Comparison of ENCODE assay signal across 8 cellular contexts in the genomic region with DNA sequence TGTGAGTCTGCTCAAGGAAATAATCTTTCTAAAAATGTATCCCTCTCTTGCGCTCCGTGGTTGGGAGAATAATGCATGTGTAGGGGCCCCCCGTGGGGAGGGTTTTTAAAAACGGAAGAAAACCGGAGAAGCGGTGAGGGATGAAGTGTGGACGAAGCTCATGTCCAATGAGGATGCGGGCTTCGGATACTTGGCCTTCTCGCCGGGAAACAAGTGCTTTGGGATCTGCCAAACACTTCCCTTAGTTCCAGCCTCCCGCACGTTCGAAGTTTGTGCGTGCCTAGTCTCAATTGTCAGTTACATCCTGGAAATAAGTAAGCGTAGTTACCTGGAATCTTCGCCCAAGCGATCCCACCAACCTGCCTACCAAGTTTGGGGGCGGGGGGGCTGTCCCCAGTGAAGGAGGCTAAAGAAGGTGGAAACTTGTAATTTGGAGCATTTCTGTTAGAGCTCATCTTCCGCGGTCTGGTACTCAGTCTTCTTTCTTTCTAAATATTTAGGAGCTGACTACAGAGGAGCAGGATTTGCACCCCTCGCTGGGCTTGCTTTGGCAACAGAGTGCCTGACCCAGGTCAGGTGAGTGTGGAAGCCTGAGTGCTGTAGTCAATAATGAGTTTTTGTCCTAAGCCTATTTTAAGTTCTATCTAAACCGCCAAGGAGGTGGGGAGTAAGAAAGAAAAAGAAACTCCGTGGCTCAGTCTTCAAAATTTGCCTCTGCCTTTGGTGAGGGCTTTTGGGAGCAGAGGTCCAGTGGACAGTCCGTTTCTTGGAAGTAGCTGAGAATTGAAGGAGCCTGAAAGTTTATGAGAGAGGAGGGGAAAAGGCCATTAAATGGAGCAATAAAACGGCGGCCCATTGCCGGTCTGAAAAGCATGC. TPM values are rescaled to one million over a fixed set of nuclear protein-coding genes. Genes with fewer than 3 reads are reported as not detected.
DNase-seq lines count a peak whose midpoint lies in the region; ATAC-seq and TF ChIP-seq lines count a peak whose summit lies in the region.

No MANE protein-coding gene starts in this region.

- TF ChIP-seq CTCF in esophagus muscularis mucosa (IDR thresholded peaks at IDR 0.05) = no peak

- peaks cover 23 to 62% (median 53%) of the 10 kb centered on the region in 4 donors for H3K4me1 ChIP-seq in esophagus muscularis mucosa

- H3K9me3 ChIP-seq in esophagus muscularis mucosa = no peaks in the 10 kb centered on the region

- intact Hi-C loops in activated CD4-positive, alpha-beta T cell treated with anti-CD3 and anti-CD28 coated beads, Interleukin-2, amount 10 ng/mL, durations not matched to agents 24 days and 14 days (cut with micrococcal nuclease) = loop anchor here (1.0 to 10.0 kb wide), 20 partner anchors 10 to 1367 kb away; partner anchors contain the start of genes ARL8B, BHLHE40, CRBN and SETMAR
- intact Hi-C loops in esophagus muscularis mucosa (cut with DNase I) = loop anchor here (2.0 to 10.0 kb wide), 4 partner anchors 38 to 139 kb away; no protein-coding TSS in a partner anchor

- peak overlapping the region; percentile 92 for H3K4me3 Mint-ChIP-seq in activated CD4-positive, alpha-beta T cell treated with anti-CD3 and anti-CD28 coated beads, Interleukin-2, amount 10 ng/mL, durations not matched to agents 24 days and 14 days
- H3K4me3 Mint-ChIP-seq in natural killer cell treated with Interleukin-12 subunit alpha and Interleukin-12 subunit beta and Interleukin-15 and Interleukin-18, amount 100 ng/mL, for 72 hours = peak overlapping the region; percentile 93

- H3K36me3 Mint-ChIP-seq in activated CD4-positive, alpha-beta T cell treated with anti-CD3 and anti-CD28 coated beads, Interleukin-2, amount 10 ng/mL, durations not matched to agents 24 days and 14 days (ENCODE audit: low read depth) = peaks cover 26% of the 10 kb centered on the region
- H3K36me3 Mint-ChIP-seq in natural killer cell treated with Interleukin-12 subunit alpha and Interleukin-12 subunit beta and Interleukin-15 and Interleukin-18, amount 100 ng/mL, for 72 hours = peaks cover 23% of the 10 kb centered on the region

- ATAC-seq in natural killer cell treated with Interleukin-12 subunit alpha and Interleukin-12 subunit beta and Interleukin-15 and Interleukin-18, amount 100 ng/mL, for 72 hours = no peak
- no peak for ATAC-seq in HG02798 (IDR thresholded peaks at IDR 0.05; ENCODE audit: poor library complexity, unreplicated experiment)

- H3K27ac Mint-ChIP-seq in activated CD4-positive, alpha-beta T cell treated with anti-CD3 and anti-CD28 coated beads, Interleukin-2, amount 10 ng/mL, durations not matched to agents 24 days and 14 days = peak overlapping the region; percentile 91
- H3K27ac Mint-ChIP-seq in natural killer cell treated with Interleukin-12 subunit alpha and Interleukin-12 subunit beta and Interleukin-15 and Interleukin-18, amount 100 ng/mL, for 72 hours = peak overlapping the region; percentile 77 to 90

- H3K27ac ChIP-seq in esophagus muscularis mucosa (replicated peaks in 1 of 4) = peak overlapping the region; percentile 91 to 95 (median 94)

- peaks cover 26% of the 10 kb centered on the region for H3K27me3 Mint-ChIP-seq in activated CD4-positive, alpha-beta T cell treated with anti-CD3 and anti-CD28 coated beads, Interleukin-2, amount 10 ng/mL, durations not matched to agents 24 days and 14 days
- H3K27me3 Mint-ChIP-seq in natural killer cell treated with Interleukin-12 subunit alpha and Interleukin-12 subunit beta and Interleukin-15 and Interleukin-18, amount 100 ng/mL, for 72 hours = peaks cover 3 to 8% of the 10 kb centered on the region in 2 donors

- H3K4me3 ChIP-seq in esophagus muscularis mucosa = peak overlapping the region; percentile 75 to 95 (median 84)

- WGBS in esophagus muscularis mucosa = 2% methylated on average over 28 of the region's 28 CpGs

- no peaks in the 10 kb centered on the region for H3K27me3 ChIP-seq in esophagus muscularis mucosa

- no peak for TF ChIP-seq POLR2A in esophagus muscularis mucosa (IDR thresholded peaks at IDR 0.05; ENCODE audit: low read depth)

- peak; percentile 1 for TF ChIP-seq EP300 in esophagus muscularis mucosa (IDR thresholded peaks at IDR 0.05)

- H3K9me3 Mint-ChIP-seq in activated CD4-positive, alpha-beta T cell treated with anti-CD3 and anti-CD28 coated beads, Interleukin-2, amount 10 ng/mL, durations not matched to agents 24 days and 14 days = no peaks in the 10 kb centered on the region
- no peaks in the 10 kb centered on the region for H3K9me3 Mint-ChIP-seq in natural killer cell treated with Interleukin-12 subunit alpha and Interleukin-12 subunit beta and Interleukin-15 and Interleukin-18, amount 100 ng/mL, for 72 hours

- peaks cover 39% of the 10 kb centered on the region for H3K4me1 Mint-ChIP-seq in activated CD4-positive, alpha-beta T cell treated with anti-CD3 and anti-CD28 coated beads, Interleukin-2, amount 10 ng/mL, durations not matched to agents 24 days and 14 days
- peaks cover 32 to 49% of the 10 kb centered on the region in 2 donors for H3K4me1 Mint-ChIP-seq in natural killer cell treated with Interleukin-12 subunit alpha and Interleukin-12 subunit beta and Interleukin-15 and Interleukin-18, amount 100 ng/mL, for 72 hours (ENCODE audit: low read depth in 2 of 2)

- no peaks in the 10 kb centered on the region for H3K36me3 ChIP-seq in esophagus muscularis mucosa

- peak; percentile 13 for DNase-seq in AG08395 (ENCODE audit: low spot score)
- DNase-seq in HCEC 1CT = peak; percentile 24
- peak; percentile 75 for DNase-seq in activated CD4-positive, alpha-beta T cell treated with anti-CD3 and anti-CD28 coated beads, Interleukin-2, amount 10 ng/mL, durations not matched to agents 24 days and 14 days
- DNase-seq in esophagus muscularis mucosa (ENCODE audit: extremely low spot score) = peak; percentile 87
- DNase-seq in natural killer cell treated with Interleukin-12 subunit alpha and Interleukin-12 subunit beta and Interleukin-15 and Interleukin-18, amount 100 ng/mL, for 72 hours (ENCODE audit: low spot score) = no peak
- DNase-seq in HuH-7.5 (ENCODE audit: low spot score) = no peak
- DNase-seq in NCI-H526 treated with DMSO at 0.1 percent for 48 hours (lab: John Stamatoyannopoulos, UW) = no peak

RNA-seq across cellular contexts. Expression of gene ITPR1, which starts 1.0 kb away (rescaled TPM):
- 84.5 and 85.2 TPM in 2 replicates for total RNA-seq in activated CD4-positive, alpha-beta T cell treated with anti-CD3 and anti-CD28 coated beads, Interleukin-2, amount 10 ng/mL, durations not matched to agents 24 days and 14 days
- total RNA-seq in esophagus muscularis mucosa = 100 to 1,000 TPM; 204 to 271 (median 222) TPM
- total RNA-seq in natural killer cell treated with Interleukin-12 subunit alpha and Interleukin-12 subunit beta and Interleukin-15 and Interleukin-18, amount 100 ng/mL, for 72 hours = 100 to 1,000 TPM; 119 to 177 TPM

RNA-seq across cellular contexts. Expression of gene SUMF1, which starts 27.1 kb away (rescaled TPM):
- total RNA-seq in activated CD4-positive, alpha-beta T cell treated with anti-CD3 and anti-CD28 coated beads, Interleukin-2, amount 10 ng/mL, durations not matched to agents 24 days and 14 days = 6.7 and 7.4 TPM in 2 replicates
- total RNA-seq in esophagus muscularis mucosa = 10 to 100 TPM; 28.7 to 49.0 (median 41.6) TPM
- total RNA-seq in natural killer cell treated with Interleukin-12 subunit alpha and Interleukin-12 subunit beta and Interleukin-15 and Interleukin-18, amount 100 ng/mL, for 72 hours = 10 to 100 TPM; 13.6 to 13.7 TPM

Comparison
In these comparisons a context has a peak if more than half of its experiments do, and no peak if none do; other contexts are left out.
1. DNase-seq: peak in AG08395 (single experiment), HCEC 1CT (single experiment), activated CD4-positive, alpha-beta T cell treated with anti-CD3 and anti-CD28 coated beads, Interleukin-2, amount 10 ng/mL, durations not matched to agents 24 days and 14 days (single experiment) and esophagus muscularis mucosa (single experiment); none in natural killer cell treated with Interleukin-12 subunit alpha and Interleukin-12 subunit beta and Interleukin-15 and Interleukin-18, amount 100 ng/mL, for 72 hours (single experiment), HuH-7.5 (single experiment) and NCI-H526 treated with DMSO at 0.1 percent for 48 hours (single experiment).